10 cellular contexts compared by ENCODE assay signal in genomic region chr10:29554660-29555059, GRCh38.
DNase-seq lines count a peak whose midpoint lies in the region; ATAC-seq and TF ChIP-seq lines count a peak whose summit lies in the region.
"Had no signal": no experiment of that assay in that cellular context is flagged by ENCODE, and none has a peak within 500 bp of the region (broad histone marks: within the 10 kb centered on the region; RNA-seq: fewer than 3 reads in every experiment).

No MANE protein-coding gene starts in this region.

- no peak overlapping the region for H3K4me2 ChIP-seq in IMR-90 (ENCODE audit: low read depth, low read length)
- H3K4me2 ChIP-seq in neuronal stem cell (ENCODE audit: insufficient read depth, low read length, poor library complexity, severe bottlenecking) = no peak overlapping the region

- DNase-seq in BE2C (no peak), IMR-90 (peak; percentile 43), brain microvascular endothelial cell (peak; percentile 65), neuronal stem cell (ENCODE audit: low spot score) (no peak), SW480 (ENCODE audit: low spot score) (no peak), NCI-H82 (lab: John Stamatoyannopoulos, UW) (no peak)
- DNase-seq in central memory CD4-positive, alpha-beta T cell = no peak
- DNase-seq: heart left ventricle, NCI-H748 treated with DMSO at 0.1 percent for 48 hours had no signal

- TF ChIP-seq POLR2A in IMR-90 (IDR thresholded peaks at IDR 0.05; ENCODE audit: low read depth, low read length) = no peak

- no CpG with 5 or more reads among the region's 9 CpGs for WGBS in IMR-90 (ENCODE audit: extremely low coverage in 2 of 2, insufficient read length in 1 of 2), 2 experiments
- WGBS in neuronal stem cell (ENCODE audit: extremely low coverage in 2 of 2, insufficient read length in 2 of 2, insufficient replicate concordance in 1 of 2), 2 donors = no CpG with 5 or more reads among the region's 9 CpGs

- no peaks in the 10 kb centered on the region for H4K20me1 ChIP-seq in IMR-90 (ENCODE audit: insufficient read depth, low read length)

- H2BK12ac ChIP-seq in neuronal stem cell (ENCODE audit: low read length) = no peak overlapping the region

- no peak overlapping the region for H2AK9ac ChIP-seq in IMR-90 (replicated peaks; ENCODE audit: low read depth, low read length, poor library complexity)

- H3K4me3 ChIP-seq in BE2C (ENCODE audit: low read depth, low read length) (no peak overlapping the region), IMR-90 (ENCODE audit: insufficient read depth, low read depth, low read length) (no peak overlapping the region), brain microvascular endothelial cell (ENCODE audit: low read depth, low read length) (peak overlapping the region; percentile 20), neuronal stem cell (ENCODE audit: low read length in 2 of 2) (no peak overlapping the region)
- H3K4me3 ChIP-seq: heart left ventricle had no signal

- intact Hi-C loops in IMR-90 (cut with micrococcal nuclease) = no loop called here

- no TSS peak for BruUV-seq in IMR-90 (replicated peaks; lab: Mats Ljungman, UMichigan)

- H3K18ac ChIP-seq in IMR-90 (ENCODE audit: low read depth, low read length) = no peak overlapping the region
- H3K18ac ChIP-seq in neuronal stem cell (ENCODE audit: low read length) = peak overlapping the region; percentile 68

- no peak overlapping the region for H2BK120ac ChIP-seq in IMR-90 (ENCODE audit: low read depth, low read length)
- H2BK120ac ChIP-seq in neuronal stem cell (ENCODE audit: low read depth, low read length) = peak overlapping the region; percentile 69

- dilution Hi-C loops in IMR-90 (cut with HindIII; ENCODE audit: low sequenced_read_pairs, unreplicated experiment) = no loop called here

- H3K9me3 ChIP-seq in BE2C = no peaks in the 10 kb centered on the region
- H3K9me3 ChIP-seq in IMR-90 (ENCODE audit: control insufficient read depth, insufficient read depth, low read length) = no peaks in the 10 kb centered on the region
- H3K9me3 ChIP-seq in neuronal stem cell (replicated peaks in 1 of 2; ENCODE audit: control insufficient read depth in 2 of 2, insufficient read depth in 1 of 2, low read depth in 1 of 2, low read length in 2 of 2) = no peaks in the 10 kb centered on the region
- H3K9me3 ChIP-seq: heart left ventricle had no signal

- H3K79me1 ChIP-seq in IMR-90 (ENCODE audit: low read depth in 1 of 2, low read length in 2 of 2) (peaks cover 8 to 45% of the 10 kb centered on the region in 2 experiments; a peak in 3 of 4 replicates), neuronal stem cell (ENCODE audit: low read depth, low read length) (peaks cover 1% of the 10 kb centered on the region)

- ATAC-seq in IMR-90 (ENCODE audit: low read depth) (no peak), HG03460 (IDR thresholded peaks at IDR 0.05; ENCODE audit: unreplicated experiment) (no peak)

- no peak overlapping the region for H3K56ac ChIP-seq in IMR-90 (ENCODE audit: extremely low read depth, insufficient read depth, low read length)

- no peak overlapping the region for H4K5ac ChIP-seq in IMR-90 (ENCODE audit: low read depth, low read length)

- no peaks in the 10 kb centered on the region for H3K27me3 ChIP-seq in BE2C
- H3K27me3 ChIP-seq in IMR-90 (ENCODE audit: control insufficient read depth, insufficient read depth, low read length) = no peaks in the 10 kb centered on the region
- H3K27me3 ChIP-seq in brain microvascular endothelial cell (replicated peaks) = no peaks in the 10 kb centered on the region
- H3K27me3 ChIP-seq in neuronal stem cell (ENCODE audit: control insufficient read depth in 3 of 3, insufficient read depth in 3 of 3, low read depth in 1 of 3, low read length in 3 of 3) = no peaks in the 10 kb centered on the region
- H3K27me3 ChIP-seq: heart left ventricle had no signal

- H2BK5ac ChIP-seq in IMR-90 (ENCODE audit: low read depth, low read length, poor library complexity, severe bottlenecking) (no peak overlapping the region), neuronal stem cell (ENCODE audit: low read length) (peak overlapping the region; percentile 59)

- CTCF ChIA-PET in IMR-90 (lab: Yijun Ruan, JAX) = interaction anchor here (0.6 to 2.5 kb wide), 4 partner anchors 19 to 395 kb away, joined by 3 to 16 read pairs (median 3); no protein-coding TSS in a partner anchor

- H2AK5ac ChIP-seq in IMR-90 (ENCODE audit: low read depth, low read length) = 0 out of 2 replicates have a peak overlapping the region, but pooled peaks have one; percentile 65
- H2AK5ac ChIP-seq in neuronal stem cell (ENCODE audit: low read depth, low read length) = no peak overlapping the region

- TF ChIP-seq RAD21 in IMR-90 (IDR thresholded peaks at IDR 0.05; ENCODE audit: low read length) = no peak

- H3K4me1 ChIP-seq in BE2C (no peaks in the 10 kb centered on the region), IMR-90 (ENCODE audit: control insufficient read depth, insufficient read depth, low read length) (peaks cover 13% of the 10 kb centered on the region), neuronal stem cell (ENCODE audit: control insufficient read depth in 2 of 2, insufficient read depth in 1 of 2, low read depth in 1 of 2, low read length in 2 of 2) (peaks cover 13 to 16% of the 10 kb centered on the region in 2 donors)

- H3K36me3 ChIP-seq in BE2C = peaks cover 4% of the 10 kb centered on the region; the same call in 1 of the 2 replicates
- H3K36me3 ChIP-seq in IMR-90 (ENCODE audit: control insufficient read depth, insufficient read depth, low read length) = peaks cover 30% of the 10 kb centered on the region
- H3K36me3 ChIP-seq in brain microvascular endothelial cell (replicated peaks) = peaks cover 18% of the 10 kb centered on the region
- peaks cover 25 to 26% of the 10 kb centered on the region in 2 donors for H3K36me3 ChIP-seq in neuronal stem cell (replicated peaks in 1 of 2; ENCODE audit: control insufficient read depth in 2 of 2, insufficient read depth in 2 of 2, low read length in 2 of 2)

- 0 out of 2 replicates have a peak, but pooled peaks have one; percentile 4 for TF ChIP-seq CTCF in BE2C (IDR thresholded peaks at IDR 0.05; ENCODE audit: low read depth, low read length)
- no peak for TF ChIP-seq CTCF in IMR-90 (conservative IDR thresholded peaks at IDR 0.05; ENCODE audit: low read depth, low read length)
- TF ChIP-seq CTCF in brain microvascular endothelial cell (IDR thresholded peaks at IDR 0.05; ENCODE audit: low read depth, low read length, missing control alignments) = peak; percentile 60

- H2BK20ac ChIP-seq in IMR-90 (ENCODE audit: low read depth, low read length) = no peak overlapping the region

- H3K14ac ChIP-seq in IMR-90 (replicated peaks; ENCODE audit: low read depth, low read length) (no peak overlapping the region), neuronal stem cell (ENCODE audit: low read length) (no peak overlapping the region)

- POLR2A ChIA-PET in IMR-90 (lab: Charles Lee; ENCODE audit: unreplicated experiment) = no interaction called here

- H3K9me1 ChIP-seq in IMR-90 (ENCODE audit: insufficient read depth, low read length) = peaks cover 15% of the 10 kb centered on the region

- no peak overlapping the region for H3K4ac ChIP-seq in IMR-90 (ENCODE audit: low read depth, low read length)
- H3K4ac ChIP-seq in neuronal stem cell (ENCODE audit: low read length) = no peak overlapping the region

- H3K23ac ChIP-seq in IMR-90 (ENCODE audit: low read depth, low read length) (no peak overlapping the region), neuronal stem cell (ENCODE audit: low read depth, low read length, poor library complexity) (no peak overlapping the region)

- H2AFZ ChIP-seq in IMR-90 (replicated peaks; ENCODE audit: low read length, poor library complexity) (no peak overlapping the region), neuronal stem cell (ENCODE audit: low read length) (no peak overlapping the region)

- in situ Hi-C loops in IMR-90 (cut with MboI; ENCODE audit: low sequenced_read_pairs) (no loop called here), brain microvascular endothelial cell (cut with HindIII; ENCODE audit: low pct_ligation_motif_present, low sequenced_read_pairs) (no loop called here)

- no peak overlapping the region for H4K91ac ChIP-seq in IMR-90 (ENCODE audit: insufficient read depth, low read depth, low read length)
- no peak overlapping the region for H4K91ac ChIP-seq in neuronal stem cell (ENCODE audit: low read depth, low read length, poor library complexity)

- H2BK15ac ChIP-seq in IMR-90 (ENCODE audit: low read depth, low read length) = no peak overlapping the region
- no peak overlapping the region for H2BK15ac ChIP-seq in neuronal stem cell (ENCODE audit: low read length)

- no peak overlapping the region for H4K8ac ChIP-seq in IMR-90 (ENCODE audit: low read depth in 2 of 2, low read length in 2 of 2)
- H4K8ac ChIP-seq in neuronal stem cell (ENCODE audit: low read depth, low read length) = no peak overlapping the region

- H3K27ac ChIP-seq in IMR-90 (ENCODE audit: insufficient read depth, low read length) = no peak overlapping the region
- no peak overlapping the region for H3K27ac ChIP-seq in brain microvascular endothelial cell
- H3K27ac ChIP-seq in neuronal stem cell (replicated peaks; ENCODE audit: low read length) = peak overlapping the region; percentile 51

- H3K9ac ChIP-seq in IMR-90 (ENCODE audit: low read depth, low read length) = no peak overlapping the region
- H3K9ac ChIP-seq in neuronal stem cell (ENCODE audit: low read depth, low read length, poor library complexity) = no peak overlapping the region

TF ChIP-seq in IMR-90, 13 proteins besides CTCF, POLR2A, EP300 and RAD21:
- TF ChIP-seq RFX5 (IDR thresholded peaks at IDR 0.05; ENCODE audit: low read depth, low read length) (no peak), FOS (IDR thresholded peaks at IDR 0.05; ENCODE audit: low read depth, low read length) (no peak), USF2 (IDR thresholded peaks at IDR 0.05; ENCODE audit: low read depth, low read length) (no peak), MAZ (IDR thresholded peaks at IDR 0.05; ENCODE audit: borderline replicate concordance, low read depth, low read length) (no peak), RCOR1 (IDR thresholded peaks at IDR 0.05; ENCODE audit: insufficient replicate concordance, low read length) (no peak), CEBPB (IDR thresholded peaks at IDR 0.05; ENCODE audit: low read depth, low read length) (no peak), MAFK (IDR thresholded peaks at IDR 0.05; ENCODE audit: low read depth, low read length) (no peak), BHLHE40 (IDR thresholded peaks at IDR 0.05; ENCODE audit: low read depth, low read length) (no peak), NFE2L2 (IDR thresholded peaks at IDR 0.05; ENCODE audit: low read depth, low read length) (no peak)

Comparison
In these comparisons a context has a peak if more than half of its experiments do, and no peak if none do; other contexts are left out.
1. DNase-seq: peak in IMR-90 (single experiment) and brain microvascular endothelial cell (single experiment); none in BE2C (single experiment), neuronal stem cell (single experiment), central memory CD4-positive, alpha-beta T cell (single experiment), SW480 (single experiment) and NCI-H82 (single experiment).